1 cellular context compared by ENCODE assay signal in genomic region chr1:28517649-28517999, GRCh38.
A peak's percentile ranks its signal among the peaks of the same experiment; 100 is the strongest.
TF ChIP-seq lines count a peak whose summit lies in the region.

No MANE protein-coding gene starts in this region.

TF ChIP-seq in HEK293, 187 proteins besides CTCF, POLR2A, EP300 and RAD21 (continued from another document):
- TF ChIP-seq, protein P1, sequence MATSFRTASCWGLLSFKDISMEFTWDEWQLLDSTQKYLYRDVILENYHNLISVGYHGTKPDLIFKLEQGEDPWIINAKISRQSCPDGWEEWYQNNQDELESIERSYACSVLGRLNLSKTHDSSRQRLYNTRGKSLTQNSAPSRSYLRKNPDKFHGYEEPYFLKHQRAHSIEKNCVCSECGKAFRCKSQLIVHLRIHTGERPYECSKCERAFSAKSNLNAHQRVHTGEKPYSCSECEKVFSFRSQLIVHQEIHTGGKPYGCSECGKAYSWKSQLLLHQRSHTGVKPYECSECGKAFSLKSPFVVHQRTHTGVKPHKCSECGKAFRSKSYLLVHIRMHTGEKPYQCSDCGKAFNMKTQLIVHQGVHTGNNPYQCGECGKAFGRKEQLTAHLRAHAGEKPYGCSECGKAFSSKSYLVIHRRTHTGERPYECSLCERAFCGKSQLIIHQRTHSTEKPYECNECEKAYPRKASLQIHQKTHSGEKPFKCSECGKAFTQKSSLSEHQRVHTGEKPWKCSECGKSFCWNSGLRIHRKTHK (tag by site-specific recombination; IDR thresholded peaks at IDR 0.05), result no peak
- peak; percentile 74 for TF ChIP-seq ZNF600 (tag by site-specific recombination; IDR thresholded peaks at IDR 0.05)
- TF ChIP-seq ZNF416 (tag by site-specific recombination; IDR thresholded peaks at IDR 0.05), result no peak
- no peak for TF ChIP-seq ZNF692 (tag by site-specific recombination; IDR thresholded peaks at IDR 0.05)
- TF ChIP-seq ZNF670 (tag by site-specific recombination; IDR thresholded peaks at IDR 0.05; ENCODE audit: low read depth), result no peak
- no peak for TF ChIP-seq ZNF560 (tag by site-specific recombination; IDR thresholded peaks at IDR 0.05; ENCODE audit: borderline replicate concordance)
- TF ChIP-seq HIC1 (tag by site-specific recombination; IDR thresholded peaks at IDR 0.05), result 0 out of 2 replicates have a peak, but pooled peaks have one; percentile 18
- no peak for TF ChIP-seq ZNF664 (tag by site-specific recombination; IDR thresholded peaks at IDR 0.05)
- TF ChIP-seq GLIS1 (tag by site-specific recombination; IDR thresholded peaks at IDR 0.05), result peak; percentile 42
- no peak for TF ChIP-seq ZNF280C (tag by site-specific recombination; IDR thresholded peaks at IDR 0.05)
- peak; percentile 92 for TF ChIP-seq ZNF76 (tag by site-specific recombination; IDR thresholded peaks at IDR 0.05; ENCODE audit: borderline replicate concordance, low read depth)
- TF ChIP-seq, protein P2, sequence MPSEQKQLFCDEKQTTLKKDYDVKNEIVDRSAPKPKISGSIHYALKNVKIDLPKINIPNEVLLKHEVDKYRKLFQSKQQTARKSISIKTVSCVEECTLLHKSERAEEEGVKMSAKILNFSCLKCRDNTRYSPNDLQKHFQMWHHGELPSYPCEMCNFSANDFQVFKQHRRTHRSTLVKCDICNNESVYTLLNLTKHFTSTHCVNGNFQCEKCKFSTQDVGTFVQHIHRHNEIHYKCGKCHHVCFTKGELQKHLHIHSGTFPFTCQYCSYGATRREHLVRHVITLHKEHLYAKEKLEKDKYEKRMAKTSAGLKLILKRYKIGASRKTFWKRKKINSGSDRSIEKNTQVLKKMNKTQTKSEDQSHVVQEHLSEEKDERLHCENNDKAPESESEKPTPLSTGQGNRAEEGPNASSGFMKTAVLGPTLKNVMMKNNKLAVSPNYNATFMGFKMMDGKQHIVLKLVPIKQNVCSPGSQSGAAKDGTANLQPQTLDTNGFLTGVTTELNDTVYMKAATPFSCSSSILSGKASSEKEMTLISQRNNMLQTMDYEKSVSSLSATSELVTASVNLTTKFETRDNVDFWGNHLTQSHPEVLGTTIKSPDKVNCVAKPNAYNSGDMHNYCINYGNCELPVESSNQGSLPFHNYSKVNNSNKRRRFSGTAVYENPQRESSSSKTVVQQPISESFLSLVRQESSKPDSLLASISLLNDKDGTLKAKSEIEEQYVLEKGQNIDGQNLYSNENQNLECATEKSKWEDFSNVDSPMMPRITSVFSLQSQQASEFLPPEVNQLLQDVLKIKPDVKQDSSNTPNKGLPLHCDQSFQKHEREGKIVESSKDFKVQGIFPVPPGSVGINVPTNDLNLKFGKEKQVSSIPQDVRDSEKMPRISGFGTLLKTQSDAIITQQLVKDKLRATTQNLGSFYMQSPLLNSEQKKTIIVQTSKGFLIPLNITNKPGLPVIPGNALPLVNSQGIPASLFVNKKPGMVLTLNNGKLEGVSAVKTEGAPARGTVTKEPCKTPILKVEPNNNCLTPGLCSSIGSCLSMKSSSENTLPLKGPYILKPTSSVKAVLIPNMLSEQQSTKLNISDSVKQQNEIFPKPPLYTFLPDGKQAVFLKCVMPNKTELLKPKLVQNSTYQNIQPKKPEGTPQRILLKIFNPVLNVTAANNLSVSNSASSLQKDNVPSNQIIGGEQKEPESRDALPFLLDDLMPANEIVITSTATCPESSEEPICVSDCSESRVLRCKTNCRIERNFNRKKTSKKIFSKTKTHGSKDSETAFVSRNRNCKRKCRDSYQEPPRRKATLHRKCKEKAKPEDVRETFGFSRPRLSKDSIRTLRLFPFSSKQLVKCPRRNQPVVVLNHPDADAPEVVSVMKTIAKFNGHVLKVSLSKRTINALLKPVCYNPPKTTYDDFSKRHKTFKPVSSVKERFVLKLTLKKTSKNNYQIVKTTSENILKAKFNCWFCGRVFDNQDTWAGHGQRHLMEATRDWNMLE (tag by site-specific recombination; conservative IDR thresholded peaks at IDR 0.05; ENCODE audit: low read depth), result no peak
